ENCODE assay signal across 8 cellular contexts in genomic region chr2:90021234-90021633, GRCh38.
DNase-seq lines count a peak whose midpoint lies in the region; ATAC-seq and TF ChIP-seq lines count a peak whose summit lies in the region.
"Not testable (repeated sequence)": the region's sequence is repeated elsewhere in the genome, so short reads cannot be mapped to it uniquely, and the experiment has no call there.

No MANE protein-coding gene starts in this region.

- intact Hi-C loops in PC-9 (cut with micrococcal nuclease; ENCODE audit: unreplicated experiment): not testable (repeated sequence)

- POLR2A ChIA-PET in PC-9 (lab: Charles Lee; ENCODE audit: unreplicated experiment): not testable (repeated sequence)

- not testable (repeated sequence) for H3K27me3 ChIP-seq in PC-9 (ENCODE audit: insufficient read depth, low read depth); foreskin keratinocyte

- not testable (repeated sequence) for H3K36me3 ChIP-seq in PC-9 (ENCODE audit: low read depth)

- TF ChIP-seq CTCF in GM12873 (IDR thresholded peaks at IDR 0.05; ENCODE audit: insufficient read depth, low read depth, low read length, missing control alignments) (peak; percentile 30), PC-9 (conservative IDR thresholded peaks at IDR 0.05) (0 out of 2 replicates have a peak, but pooled peaks have one; percentile 18)
- not testable (repeated sequence) for TF ChIP-seq CTCF in foreskin keratinocyte (conservative IDR thresholded peaks at IDR 0.05)

- not testable (repeated sequence) for H3K4me2 ChIP-seq in PC-9

- BruUV-seq in PC-9 (replicated peaks; lab: Mats Ljungman, UMichigan): not testable (repeated sequence)

- not testable (repeated sequence) for H2AFZ ChIP-seq in PC-9

- H3K9me3 ChIP-seq in PC-9 (ENCODE audit: insufficient read depth, low read depth): not testable (repeated sequence)

- CTCF ChIA-PET in PC-9 (lab: Charles Lee): not testable (repeated sequence)

- not testable (repeated sequence) for DNase-seq in PC-9; foreskin keratinocyte; stimulated activated naive CD8-positive, alpha-beta T cell treated with anti-CD3 and anti-CD28 coated beads, Interleukin-15, Interleukin-2, amounts not matched to agents 100 U/mL and 50 U/mL, for 24 hours

- H4K20me1 ChIP-seq in PC-9 (ENCODE audit: insufficient read depth): not testable (repeated sequence)

- ATAC-seq in GM18907 (IDR thresholded peaks at IDR 0.05; ENCODE audit: unreplicated experiment) (peak; percentile 76), GM21717 (IDR thresholded peaks at IDR 0.05; ENCODE audit: unreplicated experiment) (peak; percentile 70), HG02870 (IDR thresholded peaks at IDR 0.05; ENCODE audit: unreplicated experiment) (peak; percentile 85), HG03457 (IDR thresholded peaks at IDR 0.05; ENCODE audit: unreplicated experiment) (peak; percentile 82), foreskin keratinocyte (peak; percentile 31)
- peak; percentile 32 for ATAC-seq in stimulated activated naive CD8-positive, alpha-beta T cell treated with anti-CD3 and anti-CD28 coated beads, Interleukin-15, Interleukin-2, amounts not matched to agents 100 U/mL and 50 U/mL, for 24 hours

- H3K79me2 ChIP-seq in PC-9 (ENCODE audit: low read depth): not testable (repeated sequence)

- H3K9me2 ChIP-seq in PC-9 (ENCODE audit: insufficient read depth): not testable (repeated sequence)

- H3K27ac ChIP-seq in PC-9, foreskin keratinocyte: not testable (repeated sequence)

- not testable (repeated sequence) for H3K4me3 ChIP-seq in PC-9

- not testable (repeated sequence) for H3F3A ChIP-seq in PC-9 (ENCODE audit: insufficient read depth, low read depth)

- not testable (repeated sequence) for H3K4me1 ChIP-seq in PC-9 (replicated peaks; ENCODE audit: insufficient read depth); foreskin keratinocyte

Comparison
In these comparisons a context has a peak if more than half of its experiments do, and no peak if none do; other contexts are left out.
1. ATAC-seq: peak in every context shown above with its lines; median percentile 85 in HG02870; 82 in HG03457; 76 in GM18907; 70 in GM21717; 32 in stimulated activated naive CD8-positive, alpha-beta T cell treated with anti-CD3 and anti-CD28 coated beads, Interleukin-15, Interleukin-2, amounts not matched to agents 100 U/mL and 50 U/mL, for 24 hours; 31 in foreskin keratinocyte.